In genomic region chr3:60972599-60972998, GRCh38 we compare ENCODE assay signal across 37 cellular contexts.
"Had no signal": no experiment of that assay in that cellular context is flagged by ENCODE, and none has a peak within 500 bp of the region (broad histone marks: within the 10 kb centered on the region; RNA-seq: fewer than 3 reads in every experiment).

No MANE protein-coding gene starts in this region.

- DNase-seq: activated effector memory CD4-positive, alpha-beta T cell treated with anti-CD3 and anti-CD28 coated beads, Interleukin-2, amount 50 U/mL, for 16 hours; activated effector memory CD4-positive, alpha-beta T cell treated with Interleukin-2 at 50 U/mL for 16 hours; activated gamma-delta T cell; activated gamma-delta T cell treated with Interleukin-2 at 50 U/mL for 16 hours; activated naive CD4-positive, alpha-beta T cell; activated naive CD4-positive, alpha-beta T cell treated with anti-CD3 and anti-CD28 coated beads for 36 hours; activated naive CD4-positive, alpha-beta T cell treated with anti-CD3 and anti-CD28 coated beads, Interleukin-2, amount 10 ng/mL, durations not matched to agents 7 days and 5 days; activated naive CD4-positive, alpha-beta T cell treated with anti-CD3 and anti-CD28 coated beads, Interleukin-2, amount 50 U/mL, for 16 hours; activated naive CD4-positive, alpha-beta T cell treated with Interleukin-2 at 50 U/mL for 16 hours; activated naive CD8-positive, alpha-beta T cell treated with anti-CD3 and anti-CD28 coated beads for 36 hours; activated naive CD8-positive, alpha-beta T cell treated with anti-CD3 and anti-CD28 coated beads, Interleukin-2, amount 10 ng/mL, durations not matched to agents 7 days and 5 days; activated naive CD8-positive, alpha-beta T cell treated with anti-CD3 and anti-CD28 coated beads, Interleukin-2, amount 50 U/mL, for 24 hours; activated T-cell treated with anti-CD3 and anti-CD28 coated beads, Interleukin-2, amount 50 U/mL, for 24 hours; activated T-cell treated with anti-CD3 and anti-CD28 coated beads, Interleukin-2, amount 50 U/mL, for 4 hours; activated T-cell treated with anti-CD3 and anti-CD28 coated beads, Interleukin-2, amount 50 U/mL, for 48 hours; activated T-cell treated with anti-CD3 and anti-CD28 coated beads, Interleukin-2, amount 50 U/mL, for 72 hours; adrenal gland; amniotic stem cell; amygdala; anterior cingulate cortex; aorta; body of pancreas; brain microvascular endothelial cell; caudate nucleus; central memory CD4-positive, alpha-beta T cell; cerebellar nuclear complex had no signal

- H3K36me3 Mint-ChIP-seq: activated naive CD4-positive, alpha-beta T cell treated with anti-CD3 and anti-CD28 coated beads, Interleukin-2, amount 10 ng/mL, durations not matched to agents 7 days and 5 days had no signal

- H3K36me3 ChIP-seq: adrenal gland, ascending aorta, brain microvascular endothelial cell, breast epithelium, cardiac muscle cell had no signal

- H3K27me3 ChIP-seq: adrenal gland, ascending aorta, body of pancreas, brain microvascular endothelial cell, breast epithelium, cardiac muscle cell had no signal

- H3K4me3 Mint-ChIP-seq: activated naive CD4-positive, alpha-beta T cell treated with anti-CD3 and anti-CD28 coated beads for 36 hours; activated naive CD4-positive, alpha-beta T cell treated with anti-CD3 and anti-CD28 coated beads, Interleukin-2, amount 10 ng/mL, durations not matched to agents 7 days and 5 days; activated naive CD4-positive, alpha-beta T cell treated with anti-CD3 and anti-CD28 coated beads, Interleukin-2, amount 50 U/mL, for 24 hours; activated naive CD8-positive, alpha-beta T cell; activated naive CD8-positive, alpha-beta T cell treated with anti-CD3 and anti-CD28 coated beads for 36 hours; activated naive CD8-positive, alpha-beta T cell treated with anti-CD3 and anti-CD28 coated beads, Interleukin-2, amount 10 ng/mL, durations not matched to agents 7 days and 5 days; activated naive CD8-positive, alpha-beta T cell treated with anti-CD3 and anti-CD28 coated beads, Interleukin-2, amount 50 U/mL, for 24 hours; activated T-cell treated with anti-CD3 and anti-CD28 coated beads, Interleukin-2, amount 50 U/mL, for 24 hours; activated T-cell treated with anti-CD3 and anti-CD28 coated beads, Interleukin-2, amount 50 U/mL, for 4 hours; activated T-cell treated with anti-CD3 and anti-CD28 coated beads, Interleukin-2, amount 50 U/mL, for 72 hours; activated T-helper 1 cell treated with anti-CD3 and anti-CD28 coated beads, Interleukin-12 subunit alpha, Interleukin-12 subunit beta, Interleukin-2, Interleukin-4 antibody, amounts not matched to agents 30 ng/mL and 10 ng/mL and 1 ng/mL, durations not matched to agents 14 hours and 24 hours and 36 hours; activated T-helper 17 cell treated with anti-CD3 and anti-CD28 coated beads, Interleukin-2, amount 50 U/mL, for 72 hours; brain; central memory CD8-positive, alpha-beta T cell had no signal

- H3K27me3 Mint-ChIP-seq: activated naive CD4-positive, alpha-beta T cell treated with anti-CD3 and anti-CD28 coated beads, Interleukin-2, amount 10 ng/mL, durations not matched to agents 7 days and 5 days; activated naive CD4-positive, alpha-beta T cell treated with anti-CD3 and anti-CD28 coated beads, Interleukin-2, amount 50 U/mL, for 24 hours; activated naive CD8-positive, alpha-beta T cell; activated naive CD8-positive, alpha-beta T cell treated with anti-CD3 and anti-CD28 coated beads for 36 hours; activated naive CD8-positive, alpha-beta T cell treated with anti-CD3 and anti-CD28 coated beads, Interleukin-2, amount 10 ng/mL, durations not matched to agents 7 days and 5 days; activated naive CD8-positive, alpha-beta T cell treated with anti-CD3 and anti-CD28 coated beads, Interleukin-2, amount 50 U/mL, for 24 hours; activated T-cell treated with anti-CD3 and anti-CD28 coated beads, Interleukin-2, amount 50 U/mL, for 24 hours; activated T-helper 17 cell treated with anti-CD3 and anti-CD28 coated beads, Interleukin-2, amount 50 U/mL, for 72 hours; central memory CD8-positive, alpha-beta T cell had no signal

- ATAC-seq: activated naive CD4-positive, alpha-beta T cell treated with anti-CD3 and anti-CD28 coated beads, Interleukin-2, amount 50 U/mL, for 72 hours; activated naive CD8-positive, alpha-beta T cell treated with anti-CD3 and anti-CD28 coated beads, Interleukin-2, amount 50 U/mL, for 24 hours; activated T-cell treated with anti-CD3 and anti-CD28 coated beads, Interleukin-2, amount 50 U/mL, for 4 hours; activated T-cell treated with anti-CD3 and anti-CD28 coated beads, Interleukin-2, amount 50 U/mL, for 72 hours; activated T-helper 17 cell treated with anti-CD3 and anti-CD28 coated beads, Interleukin-2, amount 50 U/mL, for 72 hours; body of pancreas had no signal

- H3K27ac ChIP-seq: adrenal gland, ascending aorta, body of pancreas, brain microvascular endothelial cell, breast epithelium, cardiac muscle cell had no signal

- H3K4me1 Mint-ChIP-seq: activated naive CD4-positive, alpha-beta T cell treated with anti-CD3 and anti-CD28 coated beads, Interleukin-2, amount 10 ng/mL, durations not matched to agents 7 days and 5 days; activated naive CD4-positive, alpha-beta T cell treated with anti-CD3 and anti-CD28 coated beads, Interleukin-2, amount 50 U/mL, for 24 hours; activated naive CD8-positive, alpha-beta T cell treated with anti-CD3 and anti-CD28 coated beads for 36 hours; activated naive CD8-positive, alpha-beta T cell treated with anti-CD3 and anti-CD28 coated beads, Interleukin-2, amount 10 ng/mL, durations not matched to agents 7 days and 5 days; activated naive CD8-positive, alpha-beta T cell treated with anti-CD3 and anti-CD28 coated beads, Interleukin-2, amount 50 U/mL, for 24 hours; activated T-helper 17 cell treated with anti-CD3 and anti-CD28 coated beads, Interleukin-2, amount 50 U/mL, for 72 hours; brain; central memory CD8-positive, alpha-beta T cell had no signal

- H3K9me3 ChIP-seq: body of pancreas had no signal

- H3K4me1 ChIP-seq: adrenal gland, ascending aorta, body of pancreas, breast epithelium had no signal

- H3K4me3 ChIP-seq: adrenal gland, ascending aorta, body of pancreas, breast epithelium, cardiac muscle cell had no signal

- H3K27ac Mint-ChIP-seq: activated naive CD4-positive, alpha-beta T cell treated with anti-CD3 and anti-CD28 coated beads for 36 hours; activated naive CD4-positive, alpha-beta T cell treated with anti-CD3 and anti-CD28 coated beads, Interleukin-2, amount 10 ng/mL, durations not matched to agents 7 days and 5 days; activated naive CD4-positive, alpha-beta T cell treated with anti-CD3 and anti-CD28 coated beads, Interleukin-2, amount 50 U/mL, for 24 hours; activated naive CD4-positive, alpha-beta T cell treated with anti-CD3 and anti-CD28 coated beads, Interleukin-2, amount 50 U/mL, for 72 hours; activated naive CD8-positive, alpha-beta T cell; activated naive CD8-positive, alpha-beta T cell treated with anti-CD3 and anti-CD28 coated beads for 36 hours; activated naive CD8-positive, alpha-beta T cell treated with anti-CD3 and anti-CD28 coated beads, Interleukin-2, amount 10 ng/mL, durations not matched to agents 7 days and 5 days; activated naive CD8-positive, alpha-beta T cell treated with anti-CD3 and anti-CD28 coated beads, Interleukin-2, amount 50 U/mL, for 24 hours; activated T-cell treated with anti-CD3 and anti-CD28 coated beads, Interleukin-2, amount 50 U/mL, for 24 hours; activated T-cell treated with anti-CD3 and anti-CD28 coated beads, Interleukin-2, amount 50 U/mL, for 72 hours; activated T-helper 1 cell treated with anti-CD3 and anti-CD28 coated beads, Interleukin-12 subunit alpha, Interleukin-12 subunit beta, Interleukin-2, Interleukin-4 antibody, amounts not matched to agents 30 ng/mL and 10 ng/mL and 1 ng/mL, durations not matched to agents 14 hours and 24 hours and 36 hours; activated T-helper 17 cell treated with anti-CD3 and anti-CD28 coated beads, Interleukin-2, amount 50 U/mL, for 72 hours; activated T-helper 2 cell treated with anti-CD3 and anti-CD28 coated beads, Interferon-gamma antibody, Interleukin-2, Interleukin-4, amounts not matched to agents 10 μg/mL and 5 μg/mL and 100 μg/mL, durations not matched to agents 14 hours and 24 hours and 36 hours; brain had no signal
